27 cellular contexts compared by ENCODE assay signal in the genomic region with DNA sequence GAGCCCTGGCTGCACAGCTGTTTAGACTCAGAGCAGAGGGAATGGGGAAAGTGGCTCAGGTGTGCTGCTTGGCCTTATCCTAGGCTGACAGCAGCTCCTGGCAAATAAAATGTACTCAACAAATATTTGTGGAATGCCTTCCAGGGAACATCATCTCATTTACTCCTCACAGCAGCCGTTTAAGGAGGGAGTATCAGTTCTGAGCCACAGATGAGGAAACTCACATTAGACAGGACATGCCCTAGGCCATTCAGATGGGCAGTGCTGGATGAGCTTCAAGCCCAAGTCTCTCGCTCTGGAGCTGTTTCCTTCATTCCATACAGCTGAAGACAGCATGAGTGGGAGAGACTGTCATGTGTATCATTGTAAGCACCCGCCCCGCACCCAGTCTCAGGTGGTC.
"Had no signal": no experiment of that assay in that cellular context is flagged by ENCODE, and none has a peak within 500 bp of the region (broad histone marks: within the 10 kb centered on the region; RNA-seq: fewer than 3 reads in every experiment).

No MANE protein-coding gene starts in this region.

- H3K27me3 ChIP-seq: cardiac muscle cell, sigmoid colon, thyroid gland had no signal

- H3K9me3 ChIP-seq: psoas muscle, thyroid gland, upper lobe of right lung had no signal

- H3K4me1 ChIP-seq: heart right ventricle, parathyroid adenoma, psoas muscle, thyroid gland, upper lobe of right lung had no signal

- H2AFZ ChIP-seq: parathyroid adenoma had no signal

- H3K4me3 ChIP-seq: cardiac muscle cell, coronary artery, dorsolateral prefrontal cortex, heart right ventricle, psoas muscle, sigmoid colon, stomach, thyroid gland, upper lobe of right lung had no signal

- H3K79me2 ChIP-seq: parathyroid adenoma had no signal

- DNase-seq: activated CD4-positive, alpha-beta T cell treated with anti-CD3 and anti-CD28 coated beads for 4 hours; activated CD4-positive, alpha-beta T cell treated with anti-CD3 and anti-CD28 coated beads, Interleukin-2, amount 50 U/mL, for 4 hours; activated effector memory CD4-positive, alpha-beta T cell treated with Interleukin-2 at 50 U/mL for 16 hours; activated naive CD4-positive, alpha-beta T cell treated with Interleukin-2 at 50 U/mL for 16 hours; anterior cingulate cortex; cerebellar nuclear complex; dorsolateral prefrontal cortex; effector memory CD8-positive, alpha-beta T cell; foreskin melanocyte; heart right ventricle; left cardiac atrium; midbrain; naive thymus-derived CD4-positive, alpha-beta T cell; nucleus accumbens; psoas muscle; sigmoid colon; small intestine; stimulated activated CD4-positive, alpha-beta T cell treated with anti-CD3 and anti-CD28 coated beads, Interleukin-1b, Interleukin-23, amount 100 ng/mL, for 48 hours; stimulated activated CD4-positive, alpha-beta T cell treated with anti-CD3 and anti-CD28 coated beads, Interleukin-4, amount 100 ng/mL, for 4 hours; stimulated activated CD8-positive, alpha-beta memory T cell treated with anti-CD3 and anti-CD28 coated beads, Interleukin-4, amount 100 ng/mL, for 48 hours; stomach; T-cell; thyroid gland; upper lobe of right lung had no signal

- H3K36me3 ChIP-seq: cardiac muscle cell, heart right ventricle, sigmoid colon, stomach, thyroid gland, upper lobe of right lung had no signal

- H3K9ac ChIP-seq: parathyroid adenoma had no signal

- H3K27ac ChIP-seq: cardiac muscle cell, coronary artery, dorsolateral prefrontal cortex, heart right ventricle, parathyroid adenoma, psoas muscle, sigmoid colon, stomach, thyroid gland, upper lobe of right lung had no signal
